1 cellular context compared by ENCODE assay signal in the genomic region with DNA sequence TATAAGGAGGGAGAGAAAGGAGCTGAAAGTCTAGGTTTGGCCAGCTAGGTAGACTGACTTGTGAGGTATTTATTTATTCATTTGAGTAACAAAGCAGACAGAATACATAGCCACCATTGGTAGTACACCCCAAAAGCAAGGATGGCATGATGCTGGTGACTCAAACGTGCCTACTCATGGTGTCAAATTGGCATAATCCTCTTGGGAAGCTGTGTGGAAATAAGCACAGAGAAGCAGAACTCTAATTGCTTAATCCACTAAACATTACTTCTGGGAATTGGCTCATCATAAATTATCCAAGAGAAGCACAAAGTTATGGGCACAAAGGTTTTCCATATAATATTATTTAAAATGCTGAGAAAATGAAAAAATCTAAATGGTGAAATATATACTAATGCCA.
TF ChIP-seq lines count a peak whose summit lies in the region.

No MANE protein-coding gene starts in this region.

TF ChIP-seq in HepG2, 621 proteins besides CTCF, POLR2A, EP300 and RAD21:
- no peak for TF ChIP-seq ZNF629 (CRISPR knock-in tag; conservative IDR thresholded peaks at IDR 0.05)
- TF ChIP-seq, protein P1, sequence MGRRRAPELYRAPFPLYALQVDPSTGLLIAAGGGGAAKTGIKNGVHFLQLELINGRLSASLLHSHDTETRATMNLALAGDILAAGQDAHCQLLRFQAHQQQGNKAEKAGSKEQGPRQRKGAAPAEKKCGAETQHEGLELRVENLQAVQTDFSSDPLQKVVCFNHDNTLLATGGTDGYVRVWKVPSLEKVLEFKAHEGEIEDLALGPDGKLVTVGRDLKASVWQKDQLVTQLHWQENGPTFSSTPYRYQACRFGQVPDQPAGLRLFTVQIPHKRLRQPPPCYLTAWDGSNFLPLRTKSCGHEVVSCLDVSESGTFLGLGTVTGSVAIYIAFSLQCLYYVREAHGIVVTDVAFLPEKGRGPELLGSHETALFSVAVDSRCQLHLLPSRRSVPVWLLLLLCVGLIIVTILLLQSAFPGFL (CRISPR knock-in tag; IDR thresholded peaks at IDR 0.05): no peak
- no peak for TF ChIP-seq MEIS2 (CRISPR knock-in tag; IDR thresholded peaks at IDR 0.05)
- no peak for TF ChIP-seq MED1 (CRISPR knock-in tag; IDR thresholded peaks at IDR 0.05)
- no peak for TF ChIP-seq AGO2 (optimal IDR thresholded peaks at IDR 0.05; ENCODE audit: low read depth, low read length)
- TF ChIP-seq, protein P2, sequence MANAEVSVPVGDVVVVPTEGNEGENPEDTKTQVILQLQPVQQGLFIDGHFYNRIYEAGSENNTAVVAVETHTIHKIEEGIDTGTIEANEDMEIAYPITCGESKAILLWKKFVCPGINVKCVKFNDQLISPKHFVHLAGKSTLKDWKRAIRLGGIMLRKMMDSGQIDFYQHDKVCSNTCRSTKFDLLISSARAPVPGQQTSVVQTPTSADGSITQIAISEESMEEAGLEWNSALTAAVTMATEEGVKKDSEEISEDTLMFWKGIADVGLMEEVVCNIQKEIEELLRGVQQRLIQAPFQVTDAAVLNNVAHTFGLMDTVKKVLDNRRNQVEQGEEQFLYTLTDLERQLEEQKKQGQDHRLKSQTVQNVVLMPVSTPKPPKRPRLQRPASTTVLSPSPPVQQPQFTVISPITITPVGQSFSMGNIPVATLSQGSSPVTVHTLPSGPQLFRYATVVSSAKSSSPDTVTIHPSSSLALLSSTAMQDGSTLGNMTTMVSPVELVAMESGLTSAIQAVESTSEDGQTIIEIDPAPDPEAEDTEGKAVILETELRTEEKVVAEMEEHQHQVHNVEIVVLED (CRISPR knock-in tag; IDR thresholded peaks at IDR 0.05; ENCODE audit: borderline replicate concordance): no peak
- TF ChIP-seq ZMYM3 (CRISPR knock-in tag; IDR thresholded peaks at IDR 0.05): no peak
- no peak for TF ChIP-seq ZNF335 (CRISPR knock-in tag; IDR thresholded peaks at IDR 0.05)
- TF ChIP-seq ZNF292 (CRISPR knock-in tag; IDR thresholded peaks at IDR 0.05; ENCODE audit: borderline replicate concordance, low read depth): no peak
- TF ChIP-seq, protein P3, sequence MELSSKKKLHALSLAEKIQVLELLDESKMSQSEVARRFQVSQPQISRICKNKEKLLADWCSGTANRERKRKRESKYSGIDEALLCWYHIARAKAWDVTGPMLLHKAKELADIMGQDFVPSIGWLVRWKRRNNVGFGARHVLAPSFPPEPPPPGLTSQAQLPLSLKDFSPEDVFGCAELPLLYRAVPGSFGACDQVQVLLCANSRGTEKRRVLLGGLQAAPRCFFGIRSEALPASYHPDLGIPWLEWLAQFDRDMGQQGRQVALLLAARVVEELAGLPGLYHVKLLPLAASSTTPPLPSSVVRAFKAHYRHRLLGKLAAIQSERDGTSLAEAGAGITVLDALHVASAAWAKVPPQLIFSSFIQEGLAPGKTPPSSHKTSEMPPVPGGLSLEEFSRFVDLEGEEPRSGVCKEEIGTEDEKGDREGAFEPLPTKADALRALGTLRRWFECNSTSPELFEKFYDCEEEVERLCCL (CRISPR knock-in tag; IDR thresholded peaks at IDR 0.05; ENCODE audit: borderline replicate concordance): no peak
- no peak for TF ChIP-seq KMT2B (CRISPR knock-in tag; IDR thresholded peaks at IDR 0.05)
- TF ChIP-seq ZBTB7B (CRISPR knock-in tag; IDR thresholded peaks at IDR 0.05): no peak
- no peak for TF ChIP-seq IRX3 (CRISPR knock-in tag; IDR thresholded peaks at IDR 0.05; ENCODE audit: borderline replicate concordance, low read depth)
- TF ChIP-seq ZNF296 (CRISPR knock-in tag; conservative IDR thresholded peaks at IDR 0.05): no peak
- no peak for TF ChIP-seq SMAD1 (CRISPR knock-in tag; IDR thresholded peaks at IDR 0.05; ENCODE audit: borderline replicate concordance, low read depth)
- TF ChIP-seq SUZ12 (IDR thresholded peaks at IDR 0.05; ENCODE audit: low read depth, low read length): no peak
- no peak for TF ChIP-seq ZNF230 (CRISPR knock-in tag; IDR thresholded peaks at IDR 0.05)
- no peak for TF ChIP-seq ZNF12 (CRISPR knock-in tag; IDR thresholded peaks at IDR 0.05)
- TF ChIP-seq, protein P4, sequence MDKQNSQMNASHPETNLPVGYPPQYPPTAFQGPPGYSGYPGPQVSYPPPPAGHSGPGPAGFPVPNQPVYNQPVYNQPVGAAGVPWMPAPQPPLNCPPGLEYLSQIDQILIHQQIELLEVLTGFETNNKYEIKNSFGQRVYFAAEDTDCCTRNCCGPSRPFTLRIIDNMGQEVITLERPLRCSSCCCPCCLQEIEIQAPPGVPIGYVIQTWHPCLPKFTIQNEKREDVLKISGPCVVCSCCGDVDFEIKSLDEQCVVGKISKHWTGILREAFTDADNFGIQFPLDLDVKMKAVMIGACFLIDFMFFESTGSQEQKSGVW (CRISPR knock-in tag; IDR thresholded peaks at IDR 0.05; ENCODE audit: borderline replicate concordance): no peak
TF ChIP-seq in HepG2: peak in this region for 0.
